Comparison of ENCODE assay signal across 8 cellular contexts in the genomic region with DNA sequence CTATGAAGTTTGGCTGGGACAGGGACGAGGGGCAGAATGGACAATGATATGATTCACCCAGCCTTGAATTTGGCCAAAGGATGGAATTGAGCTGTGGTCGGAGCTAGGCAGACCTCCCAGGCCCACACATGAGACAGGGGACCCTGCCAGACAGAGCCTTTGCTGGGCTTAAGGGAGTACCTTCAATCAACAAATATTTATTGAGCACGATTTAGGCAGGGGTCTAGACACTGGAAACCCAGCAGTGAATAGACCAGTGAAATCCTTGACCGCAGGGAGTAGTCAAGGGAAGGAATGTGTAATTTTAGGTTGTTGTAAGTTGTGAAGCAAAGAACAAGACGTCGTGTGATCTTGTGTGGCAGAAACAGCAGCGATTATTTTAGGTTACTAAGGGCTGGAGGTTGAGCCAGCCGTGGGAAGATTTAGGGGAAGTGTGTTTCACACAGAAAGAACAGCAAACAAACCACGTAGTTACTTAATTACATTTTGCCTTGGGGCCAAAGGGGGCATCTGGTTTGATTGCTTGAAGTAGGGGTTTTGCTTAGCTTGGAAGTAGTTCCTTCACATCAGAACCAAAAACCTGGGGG. TPM values are rescaled to one million over a fixed set of nuclear protein-coding genes. Genes with fewer than 3 reads are reported as not detected.
DNase-seq lines count a peak whose midpoint lies in the region; ATAC-seq, FAIRE-seq and TF ChIP-seq lines count a peak whose summit lies in the region.

No MANE protein-coding gene starts in this region.

- TF ChIP-seq POLR2A in GM12892 (IDR thresholded peaks at IDR 0.05; ENCODE audit: low read depth, low read length), result no peak

- peak overlapping the region; percentile 98 for H3K4me2 ChIP-seq in smooth muscle cell

- peaks cover 46% of the 10 kb centered on the region for H3K79me2 ChIP-seq in smooth muscle cell (ENCODE audit: low read depth)

- peak overlapping the region; percentile 49 for H3K27ac ChIP-seq in smooth muscle cell (ENCODE audit: low read depth)

- H3K27me3 ChIP-seq in smooth muscle cell (ENCODE audit: low read depth), result no peaks in the 10 kb centered on the region

- H2AFZ ChIP-seq in smooth muscle cell (ENCODE audit: low read depth), result peak overlapping the region; percentile 18

- H3K4me1 ChIP-seq in smooth muscle cell (ENCODE audit: low read depth), result peaks cover 11% of the 10 kb centered on the region

- peaks cover 8% of the 10 kb centered on the region for H3K27me3 Mint-ChIP-seq in activated T-helper 1 cell treated with anti-CD3 and anti-CD28 coated beads, Interleukin-12 subunit alpha, Interleukin-12 subunit beta, Interleukin-2, Interleukin-4 antibody, amounts not matched to agents 30 ng/mL and 10 ng/mL and 1 ng/mL, durations not matched to agents 14 hours and 24 hours and 36 hours (ENCODE audit: insufficient read depth)
- H3K27me3 Mint-ChIP-seq in glutamatergic neuron (ENCODE audit: unreplicated experiment), result no peaks in the 10 kb centered on the region

- peak overlapping the region; percentile 85 for H3K9ac ChIP-seq in smooth muscle cell (ENCODE audit: low read depth)

- no peak for ATAC-seq in GM18502 (IDR thresholded peaks at IDR 0.05; ENCODE audit: poor library complexity, unreplicated experiment)

- no peaks in the 10 kb centered on the region for H3K9me3 Mint-ChIP-seq in activated T-helper 1 cell treated with anti-CD3 and anti-CD28 coated beads, Interleukin-12 subunit alpha, Interleukin-12 subunit beta, Interleukin-2, Interleukin-4 antibody, amounts not matched to agents 30 ng/mL and 10 ng/mL and 1 ng/mL, durations not matched to agents 14 hours and 24 hours and 36 hours
- H3K9me3 Mint-ChIP-seq in glutamatergic neuron (ENCODE audit: unreplicated experiment), result peaks cover 4% of the 10 kb centered on the region

- no peaks in the 10 kb centered on the region for H3K36me3 ChIP-seq in smooth muscle cell (ENCODE audit: low read depth)

- H3F3A ChIP-seq in smooth muscle cell (ENCODE audit: low read depth), result peaks cover 2% of the 10 kb centered on the region

- H3K9me3 ChIP-seq in smooth muscle cell (replicated peaks; ENCODE audit: low read depth), result no peaks in the 10 kb centered on the region

- H3K4me1 Mint-ChIP-seq in activated T-helper 1 cell treated with anti-CD3 and anti-CD28 coated beads, Interleukin-12 subunit alpha, Interleukin-12 subunit beta, Interleukin-2, Interleukin-4 antibody, amounts not matched to agents 30 ng/mL and 10 ng/mL and 1 ng/mL, durations not matched to agents 14 hours and 24 hours and 36 hours (ENCODE audit: low read depth), result peaks cover 24% of the 10 kb centered on the region
- H3K4me1 Mint-ChIP-seq in glutamatergic neuron (ENCODE audit: low read depth, unreplicated experiment), result peaks cover 4% of the 10 kb centered on the region

- peak overlapping the region; percentile 99 for H3K4me3 Mint-ChIP-seq in activated T-helper 1 cell treated with anti-CD3 and anti-CD28 coated beads, Interleukin-12 subunit alpha, Interleukin-12 subunit beta, Interleukin-2, Interleukin-4 antibody, amounts not matched to agents 30 ng/mL and 10 ng/mL and 1 ng/mL, durations not matched to agents 14 hours and 24 hours and 36 hours
- peak overlapping the region; percentile 55 for H3K4me3 Mint-ChIP-seq in glutamatergic neuron (ENCODE audit: unreplicated experiment)

- intact Hi-C loops in activated T-helper 1 cell treated with anti-CD3 and anti-CD28 coated beads, Interleukin-12 subunit alpha, Interleukin-12 subunit beta, Interleukin-2, Interleukin-4 antibody, amounts not matched to agents 30 ng/mL and 10 ng/mL and 1 ng/mL, durations not matched to agents 14 hours and 24 hours and 36 hours (cut with micrococcal nuclease), result loop anchor here (1.0 kb wide), 4 partner anchors 9 to 98 kb away; no protein-coding TSS in a partner anchor

- WGBS in smooth muscle cell (ENCODE audit: low lambda C conversion rate), result 31% methylated on average over 9 of the region's 9 CpGs

- peak overlapping the region; percentile 100 for H3K27ac Mint-ChIP-seq in activated T-helper 1 cell treated with anti-CD3 and anti-CD28 coated beads, Interleukin-12 subunit alpha, Interleukin-12 subunit beta, Interleukin-2, Interleukin-4 antibody, amounts not matched to agents 30 ng/mL and 10 ng/mL and 1 ng/mL, durations not matched to agents 14 hours and 24 hours and 36 hours
- H3K27ac Mint-ChIP-seq in glutamatergic neuron (ENCODE audit: unreplicated experiment), result peak overlapping the region; percentile 30

- H4K20me1 ChIP-seq in smooth muscle cell (ENCODE audit: low read depth), result peaks cover 15% of the 10 kb centered on the region

- DNase-seq in GM12892 (ENCODE audit: insufficient read length) (no peak), KG1 (lab: John Stamatoyannopoulos, UW) (peak; percentile 55), glutamatergic neuron (no peak), smooth muscle cell (lab: John Stamatoyannopoulos, UW; ENCODE audit: unreplicated experiment) (no peak), A172 (ENCODE audit: low spot score) (no peak), NCI-H1436 treated with DMSO at 0.1 percent for 48 hours (lab: John Stamatoyannopoulos, UW) (no peak)
- no peak for DNase-seq in activated T-helper 1 cell treated with anti-CD3 and anti-CD28 coated beads, Interleukin-12 subunit alpha, Interleukin-12 subunit beta, Interleukin-2, Interleukin-4 antibody, amounts not matched to agents 30 ng/mL and 10 ng/mL and 1 ng/mL, durations not matched to agents 14 hours and 24 hours and 36 hours (ENCODE audit: low spot score)

- peaks cover 8% of the 10 kb centered on the region for H3K36me3 Mint-ChIP-seq in activated T-helper 1 cell treated with anti-CD3 and anti-CD28 coated beads, Interleukin-12 subunit alpha, Interleukin-12 subunit beta, Interleukin-2, Interleukin-4 antibody, amounts not matched to agents 30 ng/mL and 10 ng/mL and 1 ng/mL, durations not matched to agents 14 hours and 24 hours and 36 hours (ENCODE audit: low read depth)
- H3K36me3 Mint-ChIP-seq in glutamatergic neuron (ENCODE audit: unreplicated experiment), result peaks cover 12% of the 10 kb centered on the region

- H3K4me3 ChIP-seq in smooth muscle cell, result peak overlapping the region; percentile 99

- peak; percentile 89 for FAIRE-seq in GM12892 (lab: Jason Lieb, UNC)

- TF ChIP-seq CTCF in glutamatergic neuron (IDR thresholded peaks at IDR 0.05; ENCODE audit: partially characterized antibody, unreplicated experiment), result no peak
- no peak for TF ChIP-seq CTCF in smooth muscle cell (IDR thresholded peaks at IDR 0.05; ENCODE audit: borderline replicate concordance, insufficient read depth, poor library complexity, severe bottlenecking)

RNA-seq across cellular contexts. Expression of a gene that starts 16.9 kb away (rescaled TPM):
- polyA plus RNA-seq in GM12892 (2012; ENCODE audit: missing spikeins), result not detected
- total RNA-seq in activated T-helper 1 cell treated with anti-CD3 and anti-CD28 coated beads, Interleukin-12 subunit alpha, Interleukin-12 subunit beta, Interleukin-2, Interleukin-4 antibody, amounts not matched to agents 30 ng/mL and 10 ng/mL and 1 ng/mL, durations not matched to agents 14 hours and 24 hours and 36 hours, result not detected in 2 replicates
- total RNA-seq in glutamatergic neuron (ENCODE audit: unreplicated experiment) (1.2 TPM), smooth muscle cell (19.8 and 37.1 TPM in 2 replicates)
- polyA plus RNA-seq in smooth muscle cell, result 8.8 and 30.2 TPM in 2 replicates
- total RNA-seq in A172 (2014; rRNA removed; shearing (Covaris generic)), result 39.4 and 41.9 TPM in 2 replicates

RNA-seq across cellular contexts. Expression of a gene that starts 21.4 kb away (rescaled TPM):
- polyA plus RNA-seq in GM12892 (2012; ENCODE audit: missing spikeins), result 27.4 TPM
- 92.9 and 94.4 TPM in 2 replicates for total RNA-seq in activated T-helper 1 cell treated with anti-CD3 and anti-CD28 coated beads, Interleukin-12 subunit alpha, Interleukin-12 subunit beta, Interleukin-2, Interleukin-4 antibody, amounts not matched to agents 30 ng/mL and 10 ng/mL and 1 ng/mL, durations not matched to agents 14 hours and 24 hours and 36 hours
- 129 TPM for total RNA-seq in glutamatergic neuron (ENCODE audit: unreplicated experiment)
- 59.7 and 79.5 TPM in 2 replicates for total RNA-seq in smooth muscle cell
- polyA plus RNA-seq in smooth muscle cell, result 123 and 156 TPM in 2 replicates
- 54.9 and 327 TPM in 2 replicates for total RNA-seq in A172 (2014; rRNA removed; shearing (Covaris generic))

RNA-seq across cellular contexts. Expression of a gene that starts 35.2 kb away (rescaled TPM):
- 9.0 TPM for polyA plus RNA-seq in GM12892 (2012; ENCODE audit: missing spikeins)
- total RNA-seq in activated T-helper 1 cell treated with anti-CD3 and anti-CD28 coated beads, Interleukin-12 subunit alpha, Interleukin-12 subunit beta, Interleukin-2, Interleukin-4 antibody, amounts not matched to agents 30 ng/mL and 10 ng/mL and 1 ng/mL, durations not matched to agents 14 hours and 24 hours and 36 hours, result 40.1 and 42.1 TPM in 2 replicates
- total RNA-seq in glutamatergic neuron (ENCODE audit: unreplicated experiment), result 68.3 TPM
- 5.4 and 10.1 TPM in 2 replicates for total RNA-seq in smooth muscle cell
- 22.2 and 25.3 TPM in 2 replicates for polyA plus RNA-seq in smooth muscle cell
- total RNA-seq in A172 (2014; rRNA removed; shearing (Covaris generic)), result 10.6 and 11.3 TPM in 2 replicates

RNA-seq across cellular contexts. Expression of a gene that starts 38.2 kb away (rescaled TPM):
- 19.1 TPM for polyA plus RNA-seq in GM12892 (2012; ENCODE audit: missing spikeins)
- total RNA-seq in activated T-helper 1 cell treated with anti-CD3 and anti-CD28 coated beads, Interleukin-12 subunit alpha, Interleukin-12 subunit beta, Interleukin-2, Interleukin-4 antibody, amounts not matched to agents 30 ng/mL and 10 ng/mL and 1 ng/mL, durations not matched to agents 14 hours and 24 hours and 36 hours, result 91.1 and 91.8 TPM in 2 replicates
- total RNA-seq in glutamatergic neuron (ENCODE audit: unreplicated experiment), result 24.1 TPM
- total RNA-seq in smooth muscle cell, result 4.9 and 7.1 TPM in 2 replicates
- polyA plus RNA-seq in smooth muscle cell, result 10.1 and 18.0 TPM in 2 replicates
- total RNA-seq in A172 (2014; rRNA removed; shearing (Covaris generic)), result 7.4 and 9.5 TPM in 2 replicates

RNA-seq across cellular contexts. Expression of a gene that starts 50.2 kb away (rescaled TPM):
- 171 TPM for polyA plus RNA-seq in GM12892 (2012; ENCODE audit: missing spikeins)
- total RNA-seq in activated T-helper 1 cell treated with anti-CD3 and anti-CD28 coated beads, Interleukin-12 subunit alpha, Interleukin-12 subunit beta, Interleukin-2, Interleukin-4 antibody, amounts not matched to agents 30 ng/mL and 10 ng/mL and 1 ng/mL, durations not matched to agents 14 hours and 24 hours and 36 hours, result 536 and 558 TPM in 2 replicates
- total RNA-seq in glutamatergic neuron (ENCODE audit: unreplicated experiment) (536 TPM), smooth muscle cell (78.0 and 125 TPM in 2 replicates)
- polyA plus RNA-seq in smooth muscle cell, result 108 and 118 TPM in 2 replicates
- total RNA-seq in A172 (2014; rRNA removed; shearing (Covaris generic)), result 171 and 172 TPM in 2 replicates
